1 cellular context compared by ENCODE assay signal in the genomic region with DNA sequence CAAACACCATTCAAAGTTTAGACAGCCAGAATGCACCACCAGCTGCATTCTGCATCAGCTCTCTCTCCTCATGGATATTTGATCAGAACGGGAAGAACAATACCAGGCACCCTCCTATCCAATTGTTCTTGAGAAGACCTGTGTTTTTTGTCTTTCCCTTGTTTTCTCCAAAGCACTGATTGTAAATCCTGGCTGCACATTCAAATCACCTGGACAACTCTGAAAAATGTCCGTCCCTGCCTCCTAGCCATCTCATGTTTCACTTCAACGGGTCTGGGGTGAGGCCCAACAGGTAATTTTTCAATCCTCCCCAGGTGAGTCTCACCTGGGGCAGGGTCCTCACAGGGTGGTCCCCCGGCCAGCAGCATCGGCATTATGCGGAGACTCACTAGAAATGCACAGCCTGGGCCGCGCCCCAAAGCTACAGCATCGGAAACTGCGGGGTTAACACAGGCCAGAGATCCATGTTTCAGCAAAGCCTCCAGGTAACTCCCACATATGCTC.
TF ChIP-seq lines count a peak whose summit lies in the region.

No MANE protein-coding gene starts in this region.

TF ChIP-seq in H1, 55 proteins besides CTCF, POLR2A, EP300 and RAD21:
- TF ChIP-seq EZH2 (IDR thresholded peaks at IDR 0.05; ENCODE audit: low read depth, low read length, severe bottlenecking), result no peak
